8 cellular contexts compared by ENCODE assay signal in the genomic region with DNA sequence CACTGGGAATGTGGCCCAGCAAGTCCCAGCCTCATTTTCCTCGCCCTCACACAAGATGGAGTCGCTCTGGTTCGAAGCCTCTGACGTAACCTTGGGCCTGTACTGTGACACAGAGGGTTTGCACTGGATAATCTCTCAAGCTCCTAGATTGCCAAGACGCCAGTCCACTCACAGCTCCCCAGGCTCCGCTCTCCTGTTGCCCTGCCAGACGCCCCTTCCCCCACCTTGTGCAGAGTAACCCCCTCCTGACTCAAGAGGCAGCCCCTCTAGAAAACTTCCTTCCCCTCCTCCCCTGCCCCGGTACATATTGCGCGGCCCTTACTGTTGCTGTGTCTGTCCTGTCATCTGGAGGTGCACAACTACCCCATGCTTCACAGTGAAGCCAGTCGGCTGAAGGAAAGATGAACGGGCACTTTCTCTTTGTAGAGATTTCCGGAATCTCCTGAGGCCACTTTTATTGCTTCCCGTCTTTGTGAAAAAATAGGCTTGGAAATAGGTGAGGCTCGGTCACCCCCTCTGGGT. TPM values are rescaled to one million over a fixed set of nuclear protein-coding genes. Genes with fewer than 3 reads are reported as not detected.
DNase-seq lines count a peak whose midpoint lies in the region; ATAC-seq and TF ChIP-seq lines count a peak whose summit lies in the region.

No MANE protein-coding gene starts in this region.

- DNase-seq in mucosa of descending colon (no peak), middle frontal gyrus (ENCODE audit: extremely low spot score, low spot score) (no peak), NCI-H226 (no peak)
- no peak for DNase-seq in activated CD4-positive, CD25-positive, alpha-beta regulatory T cell (lab: John Stamatoyannopoulos, UW)
- DNase-seq in stimulated activated CD4-positive, alpha-beta T cell treated with anti-CD3 and anti-CD28 coated beads, Interleukin-2, amount 100 ng/mL, for 24 hours = no peak

- TF ChIP-seq CTCF in mucosa of descending colon (IDR thresholded peaks at IDR 0.05) = no peak

- H3K79me2 ChIP-seq in ACC112 (ENCODE audit: control insufficient read depth, insufficient read depth, low read length, unreplicated experiment) = peaks cover 8% of the 10 kb centered on the region

- intact Hi-C loops in mucosa of descending colon (cut with DNase I, micrococcal nuclease) = no loop called here

- H3K27ac ChIP-seq in ACC112 (ENCODE audit: low read depth, low read length) (peak overlapping the region; percentile 55; the same call in 1 of the 2 replicates), HUES64 (ENCODE audit: low read depth, low read length) (no peak overlapping the region)

- H3K4me3 ChIP-seq in ACC112 (ENCODE audit: low read depth, low read length) (peak overlapping the region; percentile 94), HUES64 (ENCODE audit: low read length) (peak overlapping the region; percentile 62), endocrine pancreas (ENCODE audit: control insufficient read depth, insufficient read depth, low read length) (peak overlapping the region; percentile 16), mucosa of descending colon (no peak overlapping the region)

- H3K4me1 ChIP-seq in ACC112 (ENCODE audit: control insufficient read depth, insufficient read depth, low read length, unreplicated experiment) = peaks cover 12% of the 10 kb centered on the region
- H3K4me1 ChIP-seq in HUES64 (ENCODE audit: insufficient read depth, low read length) = no peaks in the 10 kb centered on the region
- peaks cover 5% of the 10 kb centered on the region for H3K4me1 ChIP-seq in endocrine pancreas (ENCODE audit: control insufficient read depth, insufficient read depth, low read length)
- peaks cover 8% of the 10 kb centered on the region for H3K4me1 ChIP-seq in mucosa of descending colon (ENCODE audit: low read depth)

- peak; percentile 33 for ATAC-seq in mucosa of descending colon

- H3K36me3 ChIP-seq in ACC112 (ENCODE audit: insufficient read depth, low read length) (no peaks in the 10 kb centered on the region), HUES64 (ENCODE audit: insufficient read depth, low read length) (no peaks in the 10 kb centered on the region), endocrine pancreas (ENCODE audit: control insufficient read depth, insufficient read depth, low read length) (no peaks in the 10 kb centered on the region), mucosa of descending colon (ENCODE audit: low read depth) (no peaks in the 10 kb centered on the region)

- H3K9ac ChIP-seq in HUES64 (ENCODE audit: low read depth, low read length) (0 out of 2 replicates have a peak overlapping the region, but pooled peaks have one; percentile 71), endocrine pancreas (ENCODE audit: control insufficient read depth, insufficient read depth, low read length) (peak overlapping the region; percentile 61)

- WGBS in HUES64 = 34% methylated on average over 15 of the region's 15 CpGs

- H2AFZ ChIP-seq in ACC112 (ENCODE audit: low read length, unreplicated experiment) = peak overlapping the region; percentile 99

- H3K27me3 ChIP-seq in ACC112 (ENCODE audit: insufficient read depth, low read length) (no peaks in the 10 kb centered on the region), HUES64 (ENCODE audit: insufficient read depth, low read length) (peaks cover 38% of the 10 kb centered on the region), endocrine pancreas (ENCODE audit: control insufficient read depth, insufficient read depth, low read length) (no peaks in the 10 kb centered on the region)

- no peaks in the 10 kb centered on the region for H3K9me3 ChIP-seq in HUES64 (ENCODE audit: insufficient read depth, low read depth, low read length)
- H3K9me3 ChIP-seq in endocrine pancreas (ENCODE audit: control insufficient read depth, low read length) = no peaks in the 10 kb centered on the region
- no peaks in the 10 kb centered on the region for H3K9me3 ChIP-seq in mucosa of descending colon

RNA-seq across cellular contexts. Expression of a gene that starts 1.0 kb away (rescaled TPM):
- 0.45 TPM for polyA plus RNA-seq in HUES64 (2013, experiment 1 of 2)
- polyA plus RNA-seq in HUES64 (2013, experiment 2 of 2) = 1.6 TPM
- total RNA-seq in mucosa of descending colon = 10 to 100 TPM in 1 of 3 donors, 1 to 10 TPM in 2; 1.2 to 11.1 (median 2.0) TPM
